ENCODE assay signal across 1 cellular context in the genomic region with DNA sequence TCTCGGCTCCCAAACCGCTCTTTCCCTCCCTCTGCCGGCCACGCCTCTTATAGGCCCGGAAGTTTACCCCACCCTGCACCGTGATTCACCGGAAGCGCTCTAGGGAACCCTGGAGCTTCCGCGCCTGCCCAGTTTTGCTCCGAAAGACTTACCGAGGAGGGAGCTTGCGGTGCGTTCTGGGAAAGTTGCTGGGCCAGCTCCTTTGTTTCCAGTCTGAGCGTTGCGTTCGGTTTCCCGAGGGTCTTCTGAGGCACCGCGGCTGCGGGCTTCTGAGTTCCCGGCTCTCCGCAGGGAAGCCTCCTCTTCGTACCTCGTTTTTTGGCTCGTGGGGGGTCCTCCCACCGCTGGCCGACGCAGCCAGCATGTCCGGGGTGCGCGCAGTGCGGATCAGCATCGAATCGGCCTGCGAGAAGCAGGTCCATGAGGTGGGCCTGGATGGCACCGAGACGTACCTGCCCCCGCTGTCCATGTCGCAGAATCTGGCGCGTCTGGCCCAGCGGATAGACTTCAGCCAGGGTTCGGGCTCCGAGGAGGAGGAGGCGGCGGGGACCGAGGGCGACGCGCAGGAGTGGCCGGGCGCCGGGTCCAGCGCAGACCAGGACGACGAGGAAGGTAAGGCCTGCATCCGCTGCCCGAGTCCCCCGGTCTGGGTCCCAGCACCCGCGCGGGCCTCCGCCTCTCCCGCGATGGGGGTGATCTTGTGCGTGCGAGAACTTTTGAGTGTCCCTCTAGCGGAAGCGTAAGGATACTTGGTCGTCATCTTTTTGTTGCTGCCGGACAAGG.
TF ChIP-seq lines count a peak whose summit lies in the region.

A gene with protein sequence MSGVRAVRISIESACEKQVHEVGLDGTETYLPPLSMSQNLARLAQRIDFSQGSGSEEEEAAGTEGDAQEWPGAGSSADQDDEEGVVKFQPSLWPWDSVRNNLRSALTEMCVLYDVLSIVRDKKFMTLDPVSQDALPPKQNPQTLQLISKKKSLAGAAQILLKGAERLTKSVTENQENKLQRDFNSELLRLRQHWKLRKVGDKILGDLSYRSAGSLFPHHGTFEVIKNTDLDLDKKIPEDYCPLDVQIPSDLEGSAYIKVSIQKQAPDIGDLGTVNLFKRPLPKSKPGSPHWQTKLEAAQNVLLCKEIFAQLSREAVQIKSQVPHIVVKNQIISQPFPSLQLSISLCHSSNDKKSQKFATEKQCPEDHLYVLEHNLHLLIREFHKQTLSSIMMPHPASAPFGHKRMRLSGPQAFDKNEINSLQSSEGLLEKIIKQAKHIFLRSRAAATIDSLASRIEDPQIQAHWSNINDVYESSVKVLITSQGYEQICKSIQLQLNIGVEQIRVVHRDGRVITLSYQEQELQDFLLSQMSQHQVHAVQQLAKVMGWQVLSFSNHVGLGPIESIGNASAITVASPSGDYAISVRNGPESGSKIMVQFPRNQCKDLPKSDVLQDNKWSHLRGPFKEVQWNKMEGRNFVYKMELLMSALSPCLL (plus strand): TSS at position 131 of the 783 bp plus-strand sequence. CDS start 232 bp downstream, at position 363.

TF ChIP-seq in HepG2, 621 proteins besides CTCF, POLR2A, EP300 and RAD21 (continued from another document and continues in another):
- TF ChIP-seq, protein P1, sequence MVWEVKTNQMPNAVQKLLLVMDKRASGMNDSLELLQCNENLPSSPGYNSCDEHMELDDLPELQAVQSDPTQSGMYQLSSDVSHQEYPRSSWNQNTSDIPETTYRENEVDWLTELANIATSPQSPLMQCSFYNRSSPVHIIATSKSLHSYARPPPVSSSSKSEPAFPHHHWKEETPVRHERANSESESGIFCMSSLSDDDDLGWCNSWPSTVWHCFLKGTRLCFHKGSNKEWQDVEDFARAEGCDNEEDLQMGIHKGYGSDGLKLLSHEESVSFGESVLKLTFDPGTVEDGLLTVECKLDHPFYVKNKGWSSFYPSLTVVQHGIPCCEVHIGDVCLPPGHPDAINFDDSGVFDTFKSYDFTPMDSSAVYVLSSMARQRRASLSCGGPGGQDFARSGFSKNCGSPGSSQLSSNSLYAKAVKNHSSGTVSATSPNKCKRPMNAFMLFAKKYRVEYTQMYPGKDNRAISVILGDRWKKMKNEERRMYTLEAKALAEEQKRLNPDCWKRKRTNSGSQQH (CRISPR knock-in tag; IDR thresholded peaks at IDR 0.05; ENCODE audit: low read depth), result peak; percentile 77
- TF ChIP-seq ZNF34 (CRISPR knock-in tag; IDR thresholded peaks at IDR 0.05; ENCODE audit: borderline replicate concordance) (no peak), FOXA3 (CRISPR knock-in tag; IDR thresholded peaks at IDR 0.05) (peak; percentile 49), PAF1 (CRISPR knock-in tag; IDR thresholded peaks at IDR 0.05) (no peak; the same call in 1 of the 2 replicates), ZNF709 (CRISPR knock-in tag; IDR thresholded peaks at IDR 0.05) (peak; percentile 50; the same call in 1 of the 2 replicates), ZNF329 (CRISPR knock-in tag; IDR thresholded peaks at IDR 0.05; ENCODE audit: low read depth) (0 out of 2 replicates have a peak, but pooled peaks have one; percentile 26), ZNF350 (CRISPR knock-in tag; IDR thresholded peaks at IDR 0.05; ENCODE audit: borderline replicate concordance, low read depth) (peak; percentile 82; the same call in 1 of the 2 replicates), AGO2 (optimal IDR thresholded peaks at IDR 0.05; ENCODE audit: low read depth, low read length) (peak; percentile 95), ESRRA (CRISPR knock-in tag; IDR thresholded peaks at IDR 0.05; ENCODE audit: low read depth) (no peak), MZF1 (CRISPR knock-in tag; IDR thresholded peaks at IDR 0.05; ENCODE audit: borderline replicate concordance) (0 out of 2 replicates have a peak, but pooled peaks have one; percentile 68), SRF (IDR thresholded peaks at IDR 0.05; ENCODE audit: low read depth, low read length) (no peak), ZNF557 (CRISPR knock-in tag; IDR thresholded peaks at IDR 0.05) (peak; percentile 78), ELF1 (CRISPR knock-in tag; IDR thresholded peaks at IDR 0.05) (peak; percentile 87), JUNB (CRISPR knock-in tag; IDR thresholded peaks at IDR 0.05; ENCODE audit: borderline replicate concordance) (peak; percentile 30; the same call in 1 of the 2 replicates)
- TF ChIP-seq, protein P2, sequence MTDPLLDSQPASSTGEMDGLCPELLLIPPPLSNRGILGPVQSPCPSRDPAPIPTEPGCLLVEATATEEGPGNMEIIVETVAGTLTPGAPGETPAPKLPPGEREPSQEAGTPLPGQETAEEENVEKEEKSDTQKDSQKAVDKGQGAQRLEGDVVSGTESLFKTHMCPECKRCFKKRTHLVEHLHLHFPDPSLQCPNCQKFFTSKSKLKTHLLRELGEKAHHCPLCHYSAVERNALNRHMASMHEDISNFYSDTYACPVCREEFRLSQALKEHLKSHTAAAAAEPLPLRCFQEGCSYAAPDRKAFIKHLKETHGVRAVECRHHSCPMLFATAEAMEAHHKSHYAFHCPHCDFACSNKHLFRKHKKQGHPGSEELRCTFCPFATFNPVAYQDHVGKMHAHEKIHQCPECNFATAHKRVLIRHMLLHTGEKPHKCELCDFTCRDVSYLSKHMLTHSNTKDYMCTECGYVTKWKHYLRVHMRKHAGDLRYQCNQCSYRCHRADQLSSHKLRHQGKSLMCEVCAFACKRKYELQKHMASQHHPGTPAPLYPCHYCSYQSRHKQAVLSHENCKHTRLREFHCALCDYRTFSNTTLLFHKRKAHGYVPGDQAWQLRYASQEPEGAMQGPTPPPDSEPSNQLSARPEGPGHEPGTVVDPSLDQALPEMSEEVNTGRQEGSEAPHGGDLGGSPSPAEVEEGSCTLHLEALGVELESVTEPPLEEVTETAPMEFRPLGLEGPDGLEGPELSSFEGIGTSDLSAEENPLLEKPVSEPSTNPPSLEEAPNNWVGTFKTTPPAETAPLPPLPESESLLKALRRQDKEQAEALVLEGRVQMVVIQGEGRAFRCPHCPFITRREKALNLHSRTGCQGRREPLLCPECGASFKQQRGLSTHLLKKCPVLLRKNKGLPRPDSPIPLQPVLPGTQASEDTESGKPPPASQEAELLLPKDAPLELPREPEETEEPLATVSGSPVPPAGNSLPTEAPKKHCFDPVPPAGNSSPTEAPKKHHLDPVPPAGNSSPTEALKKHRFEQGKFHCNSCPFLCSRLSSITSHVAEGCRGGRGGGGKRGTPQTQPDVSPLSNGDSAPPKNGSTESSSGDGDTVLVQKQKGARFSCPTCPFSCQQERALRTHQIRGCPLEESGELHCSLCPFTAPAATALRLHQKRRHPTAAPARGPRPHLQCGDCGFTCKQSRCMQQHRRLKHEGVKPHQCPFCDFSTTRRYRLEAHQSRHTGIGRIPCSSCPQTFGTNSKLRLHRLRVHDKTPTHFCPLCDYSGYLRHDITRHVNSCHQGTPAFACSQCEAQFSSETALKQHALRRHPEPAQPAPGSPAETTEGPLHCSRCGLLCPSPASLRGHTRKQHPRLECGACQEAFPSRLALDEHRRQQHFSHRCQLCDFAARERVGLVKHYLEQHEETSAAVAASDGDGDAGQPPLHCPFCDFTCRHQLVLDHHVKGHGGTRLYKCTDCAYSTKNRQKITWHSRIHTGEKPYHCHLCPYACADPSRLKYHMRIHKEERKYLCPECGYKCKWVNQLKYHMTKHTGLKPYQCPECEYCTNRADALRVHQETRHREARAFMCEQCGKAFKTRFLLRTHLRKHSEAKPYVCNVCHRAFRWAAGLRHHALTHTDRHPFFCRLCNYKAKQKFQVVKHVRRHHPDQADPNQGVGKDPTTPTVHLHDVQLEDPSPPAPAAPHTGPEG (CRISPR knock-in tag; IDR thresholded peaks at IDR 0.05), result peak; percentile 64
- TF ChIP-seq, protein P3, sequence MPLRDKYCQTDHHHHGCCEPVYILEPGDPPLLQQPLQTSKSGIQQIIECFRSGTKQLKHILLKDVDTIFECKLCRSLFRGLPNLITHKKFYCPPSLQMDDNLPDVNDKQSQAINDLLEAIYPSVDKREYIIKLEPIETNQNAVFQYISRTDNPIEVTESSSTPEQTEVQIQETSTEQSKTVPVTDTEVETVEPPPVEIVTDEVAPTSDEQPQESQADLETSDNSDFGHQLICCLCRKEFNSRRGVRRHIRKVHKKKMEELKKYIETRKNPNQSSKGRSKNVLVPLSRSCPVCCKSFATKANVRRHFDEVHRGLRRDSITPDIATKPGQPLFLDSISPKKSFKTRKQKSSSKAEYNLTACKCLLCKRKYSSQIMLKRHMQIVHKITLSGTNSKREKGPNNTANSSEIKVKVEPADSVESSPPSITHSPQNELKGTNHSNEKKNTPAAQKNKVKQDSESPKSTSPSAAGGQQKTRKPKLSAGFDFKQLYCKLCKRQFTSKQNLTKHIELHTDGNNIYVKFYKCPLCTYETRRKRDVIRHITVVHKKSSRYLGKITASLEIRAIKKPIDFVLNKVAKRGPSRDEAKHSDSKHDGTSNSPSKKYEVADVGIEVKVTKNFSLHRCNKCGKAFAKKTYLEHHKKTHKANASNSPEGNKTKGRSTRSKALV (CRISPR knock-in tag; IDR thresholded peaks at IDR 0.05), result no peak
- TF ChIP-seq, protein P4, sequence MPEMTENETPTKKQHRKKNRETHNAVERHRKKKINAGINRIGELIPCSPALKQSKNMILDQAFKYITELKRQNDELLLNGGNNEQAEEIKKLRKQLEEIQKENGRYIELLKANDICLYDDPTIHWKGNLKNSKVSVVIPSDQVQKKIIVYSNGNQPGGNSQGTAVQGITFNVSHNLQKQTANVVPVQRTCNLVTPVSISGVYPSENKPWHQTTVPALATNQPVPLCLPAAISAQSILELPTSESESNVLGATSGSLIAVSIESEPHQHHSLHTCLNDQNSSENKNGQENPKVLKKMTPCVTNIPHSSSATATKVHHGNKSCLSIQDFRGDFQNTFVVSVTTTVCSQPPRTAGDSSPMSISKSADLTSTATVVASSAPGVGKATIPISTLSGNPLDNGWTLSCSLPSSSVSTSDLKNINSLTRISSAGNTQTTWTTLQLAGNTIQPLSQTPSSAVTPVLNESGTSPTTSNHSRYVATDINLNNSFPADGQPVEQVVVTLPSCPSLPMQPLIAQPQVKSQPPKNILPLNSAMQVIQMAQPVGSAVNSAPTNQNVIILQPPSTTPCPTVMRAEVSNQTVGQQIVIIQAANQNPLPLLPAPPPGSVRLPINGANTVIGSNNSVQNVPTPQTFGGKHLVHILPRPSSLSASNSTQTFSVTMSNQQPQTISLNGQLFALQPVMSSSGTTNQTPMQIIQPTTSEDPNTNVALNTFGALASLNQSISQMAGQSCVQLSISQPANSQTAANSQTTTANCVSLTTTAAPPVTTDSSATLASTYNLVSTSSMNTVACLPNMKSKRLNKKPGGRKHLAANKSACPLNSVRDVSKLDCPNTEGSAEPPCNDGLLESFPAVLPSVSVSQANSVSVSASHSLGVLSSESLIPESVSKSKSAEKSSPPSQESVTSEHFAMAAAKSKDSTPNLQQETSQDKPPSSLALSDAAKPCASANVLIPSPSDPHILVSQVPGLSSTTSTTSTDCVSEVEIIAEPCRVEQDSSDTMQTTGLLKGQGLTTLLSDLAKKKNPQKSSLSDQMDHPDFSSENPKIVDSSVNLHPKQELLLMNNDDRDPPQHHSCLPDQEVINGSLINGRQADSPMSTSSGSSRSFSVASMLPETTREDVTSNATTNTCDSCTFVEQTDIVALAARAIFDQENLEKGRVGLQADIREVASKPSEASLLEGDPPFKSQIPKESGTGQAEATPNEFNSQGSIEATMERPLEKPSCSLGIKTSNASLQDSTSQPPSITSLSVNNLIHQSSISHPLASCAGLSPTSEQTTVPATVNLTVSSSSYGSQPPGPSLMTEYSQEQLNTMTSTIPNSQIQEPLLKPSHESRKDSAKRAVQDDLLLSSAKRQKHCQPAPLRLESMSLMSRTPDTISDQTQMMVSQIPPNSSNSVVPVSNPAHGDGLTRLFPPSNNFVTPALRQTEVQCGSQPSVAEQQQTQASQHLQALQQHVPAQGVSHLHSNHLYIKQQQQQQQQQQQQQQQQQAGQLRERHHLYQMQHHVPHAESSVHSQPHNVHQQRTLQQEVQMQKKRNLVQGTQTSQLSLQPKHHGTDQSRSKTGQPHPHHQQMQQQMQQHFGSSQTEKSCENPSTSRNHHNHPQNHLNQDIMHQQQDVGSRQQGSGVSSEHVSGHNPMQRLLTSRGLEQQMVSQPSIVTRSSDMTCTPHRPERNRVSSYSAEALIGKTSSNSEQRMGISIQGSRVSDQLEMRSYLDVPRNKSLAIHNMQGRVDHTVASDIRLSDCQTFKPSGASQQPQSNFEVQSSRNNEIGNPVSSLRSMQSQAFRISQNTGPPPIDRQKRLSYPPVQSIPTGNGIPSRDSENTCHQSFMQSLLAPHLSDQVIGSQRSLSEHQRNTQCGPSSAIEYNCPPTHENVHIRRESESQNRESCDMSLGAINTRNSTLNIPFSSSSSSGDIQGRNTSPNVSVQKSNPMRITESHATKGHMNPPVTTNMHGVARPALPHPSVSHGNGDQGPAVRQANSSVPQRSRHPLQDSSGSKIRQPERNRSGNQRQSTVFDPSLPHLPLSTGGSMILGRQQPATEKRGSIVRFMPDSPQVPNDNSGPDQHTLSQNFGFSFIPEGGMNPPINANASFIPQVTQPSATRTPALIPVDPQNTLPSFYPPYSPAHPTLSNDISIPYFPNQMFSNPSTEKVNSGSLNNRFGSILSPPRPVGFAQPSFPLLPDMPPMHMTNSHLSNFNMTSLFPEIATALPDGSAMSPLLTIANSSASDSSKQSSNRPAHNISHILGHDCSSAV (CRISPR knock-in tag; IDR thresholded peaks at IDR 0.05; ENCODE audit: borderline replicate concordance), result peak; percentile 50; the same call in 1 of the 2 replicates
- TF ChIP-seq, protein P5, sequence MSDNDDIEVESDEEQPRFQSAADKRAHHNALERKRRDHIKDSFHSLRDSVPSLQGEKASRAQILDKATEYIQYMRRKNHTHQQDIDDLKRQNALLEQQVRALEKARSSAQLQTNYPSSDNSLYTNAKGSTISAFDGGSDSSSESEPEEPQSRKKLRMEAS (IDR thresholded peaks at IDR 0.05), result peak; percentile 47; the same call in 1 of the 2 replicates
- TF ChIP-seq, protein P6, sequence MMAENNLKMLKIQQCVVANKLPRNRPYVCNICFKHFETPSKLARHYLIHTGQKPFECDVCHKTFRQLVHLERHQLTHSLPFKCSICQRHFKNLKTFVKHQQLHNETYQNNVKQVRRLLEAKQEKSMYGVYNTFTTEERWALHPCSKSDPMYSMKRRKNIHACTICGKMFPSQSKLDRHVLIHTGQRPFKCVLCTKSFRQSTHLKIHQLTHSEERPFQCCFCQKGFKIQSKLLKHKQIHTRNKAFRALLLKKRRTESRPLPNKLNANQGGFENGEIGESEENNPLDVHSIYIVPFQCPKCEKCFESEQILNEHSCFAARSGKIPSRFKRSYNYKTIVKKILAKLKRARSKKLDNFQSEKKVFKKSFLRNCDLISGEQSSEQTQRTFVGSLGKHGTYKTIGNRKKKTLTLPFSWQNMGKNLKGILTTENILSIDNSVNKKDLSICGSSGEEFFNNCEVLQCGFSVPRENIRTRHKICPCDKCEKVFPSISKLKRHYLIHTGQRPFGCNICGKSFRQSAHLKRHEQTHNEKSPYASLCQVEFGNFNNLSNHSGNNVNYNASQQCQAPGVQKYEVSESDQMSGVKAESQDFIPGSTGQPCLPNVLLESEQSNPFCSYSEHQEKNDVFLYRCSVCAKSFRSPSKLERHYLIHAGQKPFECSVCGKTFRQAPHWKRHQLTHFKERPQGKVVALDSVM (CRISPR knock-in tag; IDR thresholded peaks at IDR 0.05), result 0 out of 2 replicates have a peak, but pooled peaks have one; percentile 4
- TF ChIP-seq, protein P7, sequence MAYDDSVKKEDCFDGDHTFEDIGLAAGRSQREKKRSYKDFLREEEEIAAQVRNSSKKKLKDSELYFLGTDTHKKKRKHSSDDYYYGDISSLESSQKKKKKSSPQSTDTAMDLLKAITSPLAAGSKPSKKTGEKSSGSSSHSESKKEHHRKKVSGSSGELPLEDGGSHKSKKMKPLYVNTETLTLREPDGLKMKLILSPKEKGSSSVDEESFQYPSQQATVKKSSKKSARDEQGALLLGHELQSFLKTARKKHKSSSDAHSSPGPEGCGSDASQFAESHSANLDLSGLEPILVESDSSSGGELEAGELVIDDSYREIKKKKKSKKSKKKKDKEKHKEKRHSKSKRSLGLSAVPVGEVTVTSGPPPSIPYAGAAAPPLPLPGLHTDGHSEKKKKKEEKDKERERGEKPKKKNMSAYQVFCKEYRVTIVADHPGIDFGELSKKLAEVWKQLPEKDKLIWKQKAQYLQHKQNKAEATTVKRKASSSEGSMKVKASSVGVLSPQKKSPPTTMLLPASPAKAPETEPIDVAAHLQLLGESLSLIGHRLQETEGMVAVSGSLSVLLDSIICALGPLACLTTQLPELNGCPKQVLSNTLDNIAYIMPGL (CRISPR knock-in tag; IDR thresholded peaks at IDR 0.05; ENCODE audit: borderline replicate concordance in 1 of 2, low read depth in 1 of 2), result peak; percentile 77 to 94
